Comparison of ENCODE assay signal across 1 cellular context in the genomic region with DNA sequence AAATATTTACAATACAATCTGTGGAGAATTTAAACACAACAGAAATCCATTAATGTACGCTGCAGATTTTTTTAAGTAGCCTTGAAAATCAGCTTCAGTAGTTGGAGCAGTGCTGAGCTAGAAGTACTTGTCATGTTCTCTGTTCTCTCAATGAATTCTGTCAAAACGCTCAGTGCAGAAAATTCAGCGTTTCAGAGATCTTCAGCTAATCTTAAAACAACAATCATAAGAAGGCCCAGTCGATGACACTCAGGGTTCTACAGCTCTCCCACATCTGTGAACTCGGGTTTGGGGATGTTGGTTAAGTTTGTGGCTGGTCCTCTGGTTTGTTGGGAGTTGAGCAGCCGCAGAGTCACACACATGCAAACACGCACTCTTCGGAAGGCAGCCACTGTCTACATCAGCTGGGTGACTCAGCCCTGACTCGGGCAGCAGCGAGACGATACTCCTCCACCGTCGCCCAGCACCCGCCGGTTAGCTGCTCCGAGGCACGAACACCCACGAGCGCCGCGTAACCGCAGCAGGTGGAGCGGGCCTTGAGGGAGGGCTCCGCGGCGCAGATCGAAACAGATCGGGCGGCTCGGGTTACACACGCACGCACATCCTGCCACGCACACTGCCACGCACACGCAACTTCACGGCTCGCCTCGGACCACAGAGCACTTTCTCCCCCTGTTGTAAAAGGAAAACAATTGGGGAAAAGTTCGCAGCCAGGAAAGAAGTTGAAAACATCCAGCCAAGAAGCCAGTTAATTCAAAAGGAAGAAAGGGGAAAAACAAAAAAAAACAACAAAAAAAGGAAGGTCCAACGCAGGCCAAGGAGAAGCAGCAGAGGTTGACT.
TF ChIP-seq lines count a peak whose summit lies in the region.

No MANE protein-coding gene starts in this region.

TF ChIP-seq in K562, 482 proteins besides CTCF, POLR2A, EP300 and RAD21 (continued from another document and continues in another):
- TF ChIP-seq, protein P1, sequence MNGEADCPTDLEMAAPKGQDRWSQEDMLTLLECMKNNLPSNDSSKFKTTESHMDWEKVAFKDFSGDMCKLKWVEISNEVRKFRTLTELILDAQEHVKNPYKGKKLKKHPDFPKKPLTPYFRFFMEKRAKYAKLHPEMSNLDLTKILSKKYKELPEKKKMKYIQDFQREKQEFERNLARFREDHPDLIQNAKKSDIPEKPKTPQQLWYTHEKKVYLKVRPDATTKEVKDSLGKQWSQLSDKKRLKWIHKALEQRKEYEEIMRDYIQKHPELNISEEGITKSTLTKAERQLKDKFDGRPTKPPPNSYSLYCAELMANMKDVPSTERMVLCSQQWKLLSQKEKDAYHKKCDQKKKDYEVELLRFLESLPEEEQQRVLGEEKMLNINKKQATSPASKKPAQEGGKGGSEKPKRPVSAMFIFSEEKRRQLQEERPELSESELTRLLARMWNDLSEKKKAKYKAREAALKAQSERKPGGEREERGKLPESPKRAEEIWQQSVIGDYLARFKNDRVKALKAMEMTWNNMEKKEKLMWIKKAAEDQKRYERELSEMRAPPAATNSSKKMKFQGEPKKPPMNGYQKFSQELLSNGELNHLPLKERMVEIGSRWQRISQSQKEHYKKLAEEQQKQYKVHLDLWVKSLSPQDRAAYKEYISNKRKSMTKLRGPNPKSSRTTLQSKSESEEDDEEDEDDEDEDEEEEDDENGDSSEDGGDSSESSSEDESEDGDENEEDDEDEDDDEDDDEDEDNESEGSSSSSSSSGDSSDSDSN (IDR thresholded peaks at IDR 0.05; ENCODE audit: borderline replicate concordance in 1 of 2, low read depth in 2 of 2, low read length in 2 of 2), result peak; percentile 96 to 98; a peak in 3 of 4 replicates
- 0 out of 2 replicates have a peak, but pooled peaks have one; percentile 73 for TF ChIP-seq ZNF174 (CRISPR knock-in tag; IDR thresholded peaks at IDR 0.05)
- TF ChIP-seq SMARCA4 (IDR thresholded peaks at IDR 0.05), result peak; percentile 68
- TF ChIP-seq SMAD1 (IDR thresholded peaks at IDR 0.05; ENCODE audit: low read depth, low read length, partially characterized antibody), result no peak
- TF ChIP-seq CCAR2 (IDR thresholded peaks at IDR 0.05; ENCODE audit: low read depth, low read length), result no peak
- TF ChIP-seq, protein P2, sequence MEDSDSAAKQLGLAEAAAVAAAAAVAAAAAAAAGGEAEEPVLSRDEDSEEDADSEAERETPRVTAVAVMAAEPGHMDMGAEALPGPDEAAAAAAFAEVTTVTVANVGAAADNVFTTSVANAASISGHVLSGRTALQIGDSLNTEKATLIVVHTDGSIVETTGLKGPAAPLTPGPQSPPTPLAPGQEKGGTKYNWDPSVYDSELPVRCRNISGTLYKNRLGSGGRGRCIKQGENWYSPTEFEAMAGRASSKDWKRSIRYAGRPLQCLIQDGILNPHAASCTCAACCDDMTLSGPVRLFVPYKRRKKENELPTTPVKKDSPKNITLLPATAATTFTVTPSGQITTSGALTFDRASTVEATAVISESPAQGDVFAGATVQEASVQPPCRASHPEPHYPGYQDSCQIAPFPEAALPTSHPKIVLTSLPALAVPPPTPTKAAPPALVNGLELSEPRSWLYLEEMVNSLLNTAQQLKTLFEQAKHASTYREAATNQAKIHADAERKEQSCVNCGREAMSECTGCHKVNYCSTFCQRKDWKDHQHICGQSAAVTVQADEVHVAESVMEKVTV (CRISPR knock-in tag; IDR thresholded peaks at IDR 0.05), result no peak
- TF ChIP-seq, protein P3, sequence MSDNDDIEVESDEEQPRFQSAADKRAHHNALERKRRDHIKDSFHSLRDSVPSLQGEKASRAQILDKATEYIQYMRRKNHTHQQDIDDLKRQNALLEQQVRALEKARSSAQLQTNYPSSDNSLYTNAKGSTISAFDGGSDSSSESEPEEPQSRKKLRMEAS (CRISPR knock-in tag; IDR thresholded peaks at IDR 0.05), result peak; percentile 89
- TF ChIP-seq TBL1XR1 (IDR thresholded peaks at IDR 0.05; ENCODE audit: low read length in 2 of 2), result peak; percentile 40 to 72; a peak in 2 of 4 replicates
- peak; percentile 88 for TF ChIP-seq L3MBTL2 (IDR thresholded peaks at IDR 0.05)
- TF ChIP-seq MAZ (CRISPR knock-in tag; conservative IDR thresholded peaks at IDR 0.05 in 1 of 2, IDR thresholded peaks at IDR 0.05 in 1 of 2), result peak in 1 of 2 experiments; percentile 65; a peak in 3 of 4 replicates
- no peak for TF ChIP-seq ZNF212 (CRISPR knock-in tag; IDR thresholded peaks at IDR 0.05)
- TF ChIP-seq, protein P4, sequence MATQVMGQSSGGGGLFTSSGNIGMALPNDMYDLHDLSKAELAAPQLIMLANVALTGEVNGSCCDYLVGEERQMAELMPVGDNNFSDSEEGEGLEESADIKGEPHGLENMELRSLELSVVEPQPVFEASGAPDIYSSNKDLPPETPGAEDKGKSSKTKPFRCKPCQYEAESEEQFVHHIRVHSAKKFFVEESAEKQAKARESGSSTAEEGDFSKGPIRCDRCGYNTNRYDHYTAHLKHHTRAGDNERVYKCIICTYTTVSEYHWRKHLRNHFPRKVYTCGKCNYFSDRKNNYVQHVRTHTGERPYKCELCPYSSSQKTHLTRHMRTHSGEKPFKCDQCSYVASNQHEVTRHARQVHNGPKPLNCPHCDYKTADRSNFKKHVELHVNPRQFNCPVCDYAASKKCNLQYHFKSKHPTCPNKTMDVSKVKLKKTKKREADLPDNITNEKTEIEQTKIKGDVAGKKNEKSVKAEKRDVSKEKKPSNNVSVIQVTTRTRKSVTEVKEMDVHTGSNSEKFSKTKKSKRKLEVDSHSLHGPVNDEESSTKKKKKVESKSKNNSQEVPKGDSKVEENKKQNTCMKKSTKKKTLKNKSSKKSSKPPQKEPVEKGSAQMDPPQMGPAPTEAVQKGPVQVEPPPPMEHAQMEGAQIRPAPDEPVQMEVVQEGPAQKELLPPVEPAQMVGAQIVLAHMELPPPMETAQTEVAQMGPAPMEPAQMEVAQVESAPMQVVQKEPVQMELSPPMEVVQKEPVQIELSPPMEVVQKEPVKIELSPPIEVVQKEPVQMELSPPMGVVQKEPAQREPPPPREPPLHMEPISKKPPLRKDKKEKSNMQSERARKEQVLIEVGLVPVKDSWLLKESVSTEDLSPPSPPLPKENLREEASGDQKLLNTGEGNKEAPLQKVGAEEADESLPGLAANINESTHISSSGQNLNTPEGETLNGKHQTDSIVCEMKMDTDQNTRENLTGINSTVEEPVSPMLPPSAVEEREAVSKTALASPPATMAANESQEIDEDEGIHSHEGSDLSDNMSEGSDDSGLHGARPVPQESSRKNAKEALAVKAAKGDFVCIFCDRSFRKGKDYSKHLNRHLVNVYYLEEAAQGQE (CRISPR knock-in tag; IDR thresholded peaks at IDR 0.05; ENCODE audit: low read depth), result peak; percentile 46; the same call in 1 of the 2 replicates
- peak; percentile 75 for TF ChIP-seq NFRKB (IDR thresholded peaks at IDR 0.05; ENCODE audit: low read depth)
- TF ChIP-seq, protein P5, sequence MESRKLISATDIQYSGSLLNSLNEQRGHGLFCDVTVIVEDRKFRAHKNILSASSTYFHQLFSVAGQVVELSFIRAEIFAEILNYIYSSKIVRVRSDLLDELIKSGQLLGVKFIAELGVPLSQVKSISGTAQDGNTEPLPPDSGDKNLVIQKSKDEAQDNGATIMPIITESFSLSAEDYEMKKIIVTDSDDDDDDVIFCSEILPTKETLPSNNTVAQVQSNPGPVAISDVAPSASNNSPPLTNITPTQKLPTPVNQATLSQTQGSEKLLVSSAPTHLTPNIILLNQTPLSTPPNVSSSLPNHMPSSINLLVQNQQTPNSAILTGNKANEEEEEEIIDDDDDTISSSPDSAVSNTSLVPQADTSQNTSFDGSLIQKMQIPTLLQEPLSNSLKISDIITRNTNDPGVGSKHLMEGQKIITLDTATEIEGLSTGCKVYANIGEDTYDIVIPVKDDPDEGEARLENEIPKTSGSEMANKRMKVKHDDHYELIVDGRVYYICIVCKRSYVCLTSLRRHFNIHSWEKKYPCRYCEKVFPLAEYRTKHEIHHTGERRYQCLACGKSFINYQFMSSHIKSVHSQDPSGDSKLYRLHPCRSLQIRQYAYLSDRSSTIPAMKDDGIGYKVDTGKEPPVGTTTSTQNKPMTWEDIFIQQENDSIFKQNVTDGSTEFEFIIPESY (CRISPR knock-in tag; IDR thresholded peaks at IDR 0.05), result peak; percentile 52
- TF ChIP-seq, protein P6, sequence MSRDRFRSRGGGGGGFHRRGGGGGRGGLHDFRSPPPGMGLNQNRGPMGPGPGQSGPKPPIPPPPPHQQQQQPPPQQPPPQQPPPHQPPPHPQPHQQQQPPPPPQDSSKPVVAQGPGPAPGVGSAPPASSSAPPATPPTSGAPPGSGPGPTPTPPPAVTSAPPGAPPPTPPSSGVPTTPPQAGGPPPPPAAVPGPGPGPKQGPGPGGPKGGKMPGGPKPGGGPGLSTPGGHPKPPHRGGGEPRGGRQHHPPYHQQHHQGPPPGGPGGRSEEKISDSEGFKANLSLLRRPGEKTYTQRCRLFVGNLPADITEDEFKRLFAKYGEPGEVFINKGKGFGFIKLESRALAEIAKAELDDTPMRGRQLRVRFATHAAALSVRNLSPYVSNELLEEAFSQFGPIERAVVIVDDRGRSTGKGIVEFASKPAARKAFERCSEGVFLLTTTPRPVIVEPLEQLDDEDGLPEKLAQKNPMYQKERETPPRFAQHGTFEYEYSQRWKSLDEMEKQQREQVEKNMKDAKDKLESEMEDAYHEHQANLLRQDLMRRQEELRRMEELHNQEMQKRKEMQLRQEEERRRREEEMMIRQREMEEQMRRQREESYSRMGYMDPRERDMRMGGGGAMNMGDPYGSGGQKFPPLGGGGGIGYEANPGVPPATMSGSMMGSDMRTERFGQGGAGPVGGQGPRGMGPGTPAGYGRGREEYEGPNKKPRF (IDR thresholded peaks at IDR 0.05; ENCODE audit: low read depth, low read length), result no peak
- no peak for TF ChIP-seq RFX5 (IDR thresholded peaks at IDR 0.05; ENCODE audit: low read depth, low read length)
- TF ChIP-seq CSDE1 (IDR thresholded peaks at IDR 0.05), result 0 out of 4 replicates have a peak, but pooled peaks of 1 of the 2 experiments have one; percentile 36
- 0 out of 2 replicates have a peak, but pooled peaks have one; percentile 37 for TF ChIP-seq ZNF316 (IDR thresholded peaks at IDR 0.05)
- 0 out of 4 replicates have a peak, but pooled peaks of 1 of the 2 experiments have one; percentile 61 for TF ChIP-seq KDM4B (IDR thresholded peaks at IDR 0.05; ENCODE audit: borderline replicate concordance in 2 of 2, low read depth in 1 of 2)
- peak; percentile 69; the same call in 1 of the 2 replicates for TF ChIP-seq SMARCA5 (IDR thresholded peaks at IDR 0.05)
- TF ChIP-seq ZNF589 (CRISPR knock-in tag; IDR thresholded peaks at IDR 0.05; ENCODE audit: low read depth), result peak; percentile 56; the same call in 1 of the 2 replicates
- TF ChIP-seq CBFA2T3 (IDR thresholded peaks at IDR 0.05), result peak; percentile 63
- TF ChIP-seq YY1 (IDR thresholded peaks at IDR 0.05; ENCODE audit: borderline replicate concordance in 1 of 3, control insufficient read depth in 1 of 3, extremely low read depth in 1 of 3, insufficient read depth in 3 of 3, insufficient read length in 1 of 3, insufficient replicate concordance in 2 of 3, low read depth in 1 of 3, low read length in 2 of 3), result peak in 1 of 3 experiments; percentile 42
- TF ChIP-seq RBBP5 (IDR thresholded peaks at IDR 0.05; ENCODE audit: borderline replicate concordance, insufficient read depth, low read length, poor library complexity, severe bottlenecking), result peak; percentile 86
- TF ChIP-seq EP400 (IDR thresholded peaks at IDR 0.05), result peak; percentile 74; the same call in 1 of the 2 replicates
- TF ChIP-seq, protein P7, sequence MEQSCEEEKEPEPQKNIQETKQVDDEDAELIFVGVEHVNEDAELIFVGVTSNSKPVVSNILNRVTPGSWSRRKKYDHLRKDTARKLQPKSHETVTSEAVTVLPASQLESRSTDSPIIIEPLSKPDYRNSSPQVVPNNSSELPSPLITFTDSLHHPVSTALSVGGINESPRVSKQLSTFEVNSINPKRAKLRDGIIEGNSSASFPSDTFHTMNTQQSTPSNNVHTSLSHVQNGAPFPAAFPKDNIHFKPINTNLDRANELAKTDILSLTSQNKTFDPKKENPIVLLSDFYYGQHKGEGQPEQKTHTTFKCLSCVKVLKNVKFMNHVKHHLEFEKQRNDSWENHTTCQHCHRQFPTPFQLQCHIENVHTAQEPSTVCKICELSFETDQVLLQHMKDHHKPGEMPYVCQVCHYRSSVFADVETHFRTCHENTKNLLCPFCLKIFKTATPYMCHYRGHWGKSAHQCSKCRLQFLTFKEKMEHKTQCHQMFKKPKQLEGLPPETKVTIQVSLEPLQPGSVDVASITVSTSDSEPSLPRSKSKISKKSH (CRISPR knock-in tag; IDR thresholded peaks at IDR 0.05), result no peak
- TF ChIP-seq, protein P8, sequence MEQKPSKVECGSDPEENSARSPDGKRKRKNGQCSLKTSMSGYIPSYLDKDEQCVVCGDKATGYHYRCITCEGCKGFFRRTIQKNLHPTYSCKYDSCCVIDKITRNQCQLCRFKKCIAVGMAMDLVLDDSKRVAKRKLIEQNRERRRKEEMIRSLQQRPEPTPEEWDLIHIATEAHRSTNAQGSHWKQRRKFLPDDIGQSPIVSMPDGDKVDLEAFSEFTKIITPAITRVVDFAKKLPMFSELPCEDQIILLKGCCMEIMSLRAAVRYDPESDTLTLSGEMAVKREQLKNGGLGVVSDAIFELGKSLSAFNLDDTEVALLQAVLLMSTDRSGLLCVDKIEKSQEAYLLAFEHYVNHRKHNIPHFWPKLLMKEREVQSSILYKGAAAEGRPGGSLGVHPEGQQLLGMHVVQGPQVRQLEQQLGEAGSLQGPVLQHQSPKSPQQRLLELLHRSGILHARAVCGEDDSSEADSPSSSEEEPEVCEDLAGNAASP (IDR thresholded peaks at IDR 0.05), result no peak
- peak; percentile 57; the same call in 1 of the 2 replicates for TF ChIP-seq MYNN (IDR thresholded peaks at IDR 0.05)
- TF ChIP-seq MYNN (CRISPR knock-in tag; IDR thresholded peaks at IDR 0.05), result no peak
- TF ChIP-seq, protein P9, sequence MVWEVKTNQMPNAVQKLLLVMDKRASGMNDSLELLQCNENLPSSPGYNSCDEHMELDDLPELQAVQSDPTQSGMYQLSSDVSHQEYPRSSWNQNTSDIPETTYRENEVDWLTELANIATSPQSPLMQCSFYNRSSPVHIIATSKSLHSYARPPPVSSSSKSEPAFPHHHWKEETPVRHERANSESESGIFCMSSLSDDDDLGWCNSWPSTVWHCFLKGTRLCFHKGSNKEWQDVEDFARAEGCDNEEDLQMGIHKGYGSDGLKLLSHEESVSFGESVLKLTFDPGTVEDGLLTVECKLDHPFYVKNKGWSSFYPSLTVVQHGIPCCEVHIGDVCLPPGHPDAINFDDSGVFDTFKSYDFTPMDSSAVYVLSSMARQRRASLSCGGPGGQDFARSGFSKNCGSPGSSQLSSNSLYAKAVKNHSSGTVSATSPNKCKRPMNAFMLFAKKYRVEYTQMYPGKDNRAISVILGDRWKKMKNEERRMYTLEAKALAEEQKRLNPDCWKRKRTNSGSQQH (CRISPR knock-in tag; IDR thresholded peaks at IDR 0.05), result peak; percentile 92
- peak in 1 of 2 experiments; percentile 96; a peak in 2 of 4 replicates for TF ChIP-seq HDAC1 (IDR thresholded peaks at IDR 0.05)
- 0 out of 2 replicates have a peak, but pooled peaks have one; percentile 33 for TF ChIP-seq TARDBP (IDR thresholded peaks at IDR 0.05)
- no peak for TF ChIP-seq RBM25 (IDR thresholded peaks at IDR 0.05; ENCODE audit: low read depth, low read length, severe bottlenecking)
- TF ChIP-seq NFE2 (IDR thresholded peaks at IDR 0.05; ENCODE audit: low read depth), result peak; percentile 79
- peak; percentile 66; the same call in 1 of the 2 replicates for TF ChIP-seq MTA3 (IDR thresholded peaks at IDR 0.05; ENCODE audit: borderline replicate concordance)
- TF ChIP-seq NBN (IDR thresholded peaks at IDR 0.05; ENCODE audit: low read depth), result peak; percentile 71
- TF ChIP-seq ZKSCAN1 (IDR thresholded peaks at IDR 0.05; ENCODE audit: low read depth, low read length), result 0 out of 2 replicates have a peak, but pooled peaks have one; percentile 39
- peak; percentile 86; the same call in 1 of the 2 replicates for TF ChIP-seq MTA1 (IDR thresholded peaks at IDR 0.05; ENCODE audit: borderline replicate concordance)
